In genomic region chr19:4896372-4896771, GRCh38 we compare ENCODE assay signal across 1 cellular context.
A peak's percentile ranks its signal among the peaks of the same experiment; 100 is the strongest.
TF ChIP-seq lines count a peak whose summit lies in the region.

No MANE protein-coding gene starts in this region.

TF ChIP-seq in K562, 482 proteins besides CTCF, POLR2A, EP300 and RAD21:
- TF ChIP-seq ZFP36 (IDR thresholded peaks at IDR 0.05; ENCODE audit: low read depth, low read length, partially characterized antibody) (no peak), NFIC (IDR thresholded peaks at IDR 0.05) (peak; percentile 40; the same call in 1 of the 2 replicates)
